1 cellular context compared by ENCODE assay signal in genomic region chr9:6893350-6894131, GRCh38.
TF ChIP-seq lines count a peak whose summit lies in the region.

No MANE protein-coding gene starts in this region.

TF ChIP-seq in SK-N-SH treated with all-trans-retinoic acid at 6 μM for 48 hours, 23 proteins besides CTCF, POLR2A, EP300 and RAD21 (continued from another document):
- no peak for TF ChIP-seq ISL1 (CRISPR knock-in tag; IDR thresholded peaks at IDR 0.05)
- TF ChIP-seq RARB (CRISPR knock-in tag; IDR thresholded peaks at IDR 0.05): no peak
- TF ChIP-seq BACH2 (CRISPR knock-in tag; IDR thresholded peaks at IDR 0.05; ENCODE audit: borderline replicate concordance): no peak
- no peak for TF ChIP-seq ARNTL (CRISPR knock-in tag; IDR thresholded peaks at IDR 0.05; ENCODE audit: borderline replicate concordance, low read depth)
- no peak for TF ChIP-seq ZNF8 (CRISPR knock-in tag; IDR thresholded peaks at IDR 0.05)
- no peak for TF ChIP-seq GLIS3 (CRISPR knock-in tag; IDR thresholded peaks at IDR 0.05)
